In genomic region chr13:23654111-23655110, GRCh38 we compare ENCODE assay signal across 18 cellular contexts.
A peak's percentile ranks its signal among the peaks of the same experiment; 100 is the strongest.
DNase-seq lines count a peak whose midpoint lies in the region; ATAC-seq, FAIRE-seq and TF ChIP-seq lines count a peak whose summit lies in the region.
"Had no signal": no experiment of that assay in that cellular context is flagged by ENCODE, and none has a peak within 500 bp of the region (broad histone marks: within the 10 kb centered on the region; RNA-seq: fewer than 3 reads in every experiment).

No MANE protein-coding gene starts in this region.

- no peak for DNase-seq in stimulated activated naive CD8-positive, alpha-beta T cell treated with anti-CD3 and anti-CD28 coated beads, Interleukin-15, Interleukin-2, amounts not matched to agents 100 U/mL and 50 U/mL, for 24 hours
- DNase-seq in stimulated activated naive CD8-positive, alpha-beta T cell treated with anti-CD3 and anti-CD28 coated beads, Interleukin-15, amount 100 ng/mL, for 72 hours = no peak
- DNase-seq in HepG2 (ENCODE audit: low spot score) (peak; percentile 88), Peyer's patch (no peak), NCI-H446 treated with DMSO at 0.1 percent for 48 hours (lab: John Stamatoyannopoulos, UW) (no peak)
- DNase-seq in stimulated activated naive CD4-positive, alpha-beta T cell (lab: John Stamatoyannopoulos, UW) = no peak
- DNase-seq in activated T-cell treated with anti-CD3 and anti-CD28 coated beads, Interleukin-2, amount 50 U/mL, for 72 hours = no peak
- DNase-seq: activated CD4-positive, alpha-beta T cell treated with anti-CD3 and anti-CD28 coated beads for 36 hours; DND-41; H7; kidney; NCI-H748 treated with DMSO at 0.1 percent for 48 hours; stimulated activated CD4-positive, alpha-beta T cell treated with anti-CD3 and anti-CD28 coated beads, Interleukin-15, amount 100 ng/mL, for 24 hours; stimulated activated CD8-positive, alpha-beta memory T cell treated with anti-CD3 and anti-CD28 coated beads, Interleukin-4, amount 100 ng/mL, for 48 hours had no signal

- H3K36me3 ChIP-seq in HepG2 (replicated peaks in 1 of 2; ENCODE audit: control insufficient read depth in 1 of 2, insufficient read depth in 2 of 2, low read length in 2 of 2) (peaks cover 8 to 10% of the 10 kb centered on the region in 2 experiments), Peyer's patch (no peaks in the 10 kb centered on the region)
- H3K36me3 ChIP-seq: neutrophil had no signal

- no peak; the same call in 1 of the 2 replicates for TF ChIP-seq CTCF in HepG2 (CRISPR knock-in tag; IDR thresholded peaks at IDR 0.05)
- no peak for TF ChIP-seq CTCF in Peyer's patch (IDR thresholded peaks at IDR 0.05)

- no peaks in the 10 kb centered on the region for H3K9me3 Mint-ChIP-seq in stimulated activated naive CD8-positive, alpha-beta T cell treated with anti-CD3 and anti-CD28 coated beads, Interleukin-15, amount 100 ng/mL, for 72 hours
- H3K9me3 Mint-ChIP-seq in activated T-cell treated with anti-CD3 and anti-CD28 coated beads, Interleukin-2, amount 50 U/mL, for 72 hours = no peaks in the 10 kb centered on the region
- H3K9me3 Mint-ChIP-seq: central memory CD8-positive, alpha-beta T cell had no signal

- H3K27me3 ChIP-seq in HepG2 (ENCODE audit: control insufficient read depth in 1 of 2, insufficient read depth in 2 of 2, low read length in 2 of 2) (no peaks in the 10 kb centered on the region), Peyer's patch (no peaks in the 10 kb centered on the region)
- H3K27me3 ChIP-seq: neutrophil had no signal

- peak overlapping the region; percentile 57 for H3K9ac ChIP-seq in HepG2 (ENCODE audit: insufficient read depth, low read depth, low read length)

- H3K4me1 ChIP-seq in HepG2 (ENCODE audit: insufficient read depth, low read length) (peaks cover 79% of the 10 kb centered on the region), Peyer's patch (no peaks in the 10 kb centered on the region)

- no peak for TF ChIP-seq RAD21 in HepG2 (CRISPR knock-in tag; IDR thresholded peaks at IDR 0.05)

- BruUV-seq in HepG2 (replicated peaks; lab: Mats Ljungman, UMichigan) = no TSS peak

- H3K36me3 Mint-ChIP-seq in activated T-cell treated with anti-CD3 and anti-CD28 coated beads, Interleukin-2, amount 50 U/mL, for 72 hours (ENCODE audit: insufficient read depth in 2 of 2) = no peaks in the 10 kb centered on the region

- no peaks in the 10 kb centered on the region for H3K9me3 ChIP-seq in HepG2 (ENCODE audit: low read length)
- no peaks in the 10 kb centered on the region for H3K9me3 ChIP-seq in Peyer's patch
- H3K9me3 ChIP-seq: neutrophil had no signal

- CTCF ChIA-PET in HepG2 (lab: Yijun Ruan, JAX; ENCODE audit: low intra/inter-chr PET ratio, low total read pairs) = no interaction called here

- peak overlapping the region; percentile 77 for H3K27ac ChIP-seq in HepG2 (ENCODE audit: extremely low read length, insufficient read depth, low read length)
- no peak overlapping the region for H3K27ac ChIP-seq in Peyer's patch
- H3K27ac ChIP-seq: neutrophil, SK-N-MC had no signal

- H2AFZ ChIP-seq in HepG2 (ENCODE audit: low read length) = peak overlapping the region; percentile 29

- in situ Hi-C loops in HepG2 (cut with HindIII; ENCODE audit: extremely low pct_ligation_motif_present, low pct_unique_long_range_greater_than_20kb) = no loop called here

- intact Hi-C loops in HepG2 (cut with micrococcal nuclease; ENCODE audit: unreplicated experiment) = loop anchor here (1.0 to 10.0 kb wide), 5 partner anchors 25 to 190 kb away; no protein-coding TSS in a partner anchor

- no peaks in the 10 kb centered on the region for H3K4me1 Mint-ChIP-seq in stimulated activated naive CD8-positive, alpha-beta T cell treated with anti-CD3 and anti-CD28 coated beads, Interleukin-15, amount 100 ng/mL, for 72 hours
- H3K4me1 Mint-ChIP-seq in activated T-cell treated with anti-CD3 and anti-CD28 coated beads, Interleukin-2, amount 50 U/mL, for 72 hours (ENCODE audit: low read depth) = no peaks in the 10 kb centered on the region
- H3K4me1 Mint-ChIP-seq: activated CD4-positive, alpha-beta T cell treated with anti-CD3 and anti-CD28 coated beads for 36 hours; central memory CD8-positive, alpha-beta T cell had no signal

- H3K4me3 Mint-ChIP-seq in stimulated activated naive CD8-positive, alpha-beta T cell treated with anti-CD3 and anti-CD28 coated beads, Interleukin-15, amount 100 ng/mL, for 72 hours = no peak overlapping the region
- no peak overlapping the region for H3K4me3 Mint-ChIP-seq in activated T-cell treated with anti-CD3 and anti-CD28 coated beads, Interleukin-2, amount 50 U/mL, for 72 hours
- H3K4me3 Mint-ChIP-seq: activated CD4-positive, alpha-beta T cell treated with anti-CD3 and anti-CD28 coated beads for 36 hours; central memory CD8-positive, alpha-beta T cell had no signal

- H3K27me3 Mint-ChIP-seq in stimulated activated naive CD8-positive, alpha-beta T cell treated with anti-CD3 and anti-CD28 coated beads, Interleukin-15, amount 100 ng/mL, for 72 hours = peaks cover 27% of the 10 kb centered on the region
- peaks cover 32% of the 10 kb centered on the region for H3K27me3 Mint-ChIP-seq in activated T-cell treated with anti-CD3 and anti-CD28 coated beads, Interleukin-2, amount 50 U/mL, for 72 hours (ENCODE audit: low read depth)

- peak; percentile 19 for ATAC-seq in stimulated activated naive CD8-positive, alpha-beta T cell treated with anti-CD3 and anti-CD28 coated beads, Interleukin-15, Interleukin-2, amounts not matched to agents 100 U/mL and 50 U/mL, for 24 hours
- ATAC-seq in stimulated activated naive CD8-positive, alpha-beta T cell treated with anti-CD3 and anti-CD28 coated beads, Interleukin-15, amount 100 ng/mL, for 72 hours = no peak
- peak; percentile 94 for ATAC-seq in esophagus mucosa
- ATAC-seq in HepG2 = peak; percentile 98
- no peak for ATAC-seq in activated T-cell treated with anti-CD3 and anti-CD28 coated beads, Interleukin-2, amount 50 U/mL, for 72 hours (replicated peaks in 1 of 2)
- ATAC-seq: activated CD4-positive, alpha-beta T cell treated with anti-CD3 and anti-CD28 coated beads for 36 hours had no signal

- peak; percentile 71 for FAIRE-seq in HepG2 (lab: Jason Lieb, UNC)
- FAIRE-seq: kidney had no signal

- H3K4me3 ChIP-seq in HepG2 (replicated peaks in 1 of 3; ENCODE audit: insufficient read depth in 1 of 3, low read depth in 2 of 3, low read length in 3 of 3) (peak overlapping the region; percentile 33 to 67 (median 46); a peak in 5 of 6 replicates), Peyer's patch (no peak overlapping the region)
- H3K4me3 ChIP-seq: SK-N-MC had no signal

- WGBS in HepG2 (ENCODE audit: low lambda C conversion rate) = 2% methylated on average over 7 of the region's 11 CpGs

- POLR2A ChIA-PET in HepG2 (lab: Yijun Ruan, JAX) = interaction anchor here (0.6 to 6.2 kb wide), 25 partner anchors 9 to 124 kb away, joined by 3 to 90 read pairs (median 5); partner anchors contain the start of gene TNFRSF19

- H3K27ac Mint-ChIP-seq in stimulated activated naive CD8-positive, alpha-beta T cell treated with anti-CD3 and anti-CD28 coated beads, Interleukin-15, amount 100 ng/mL, for 72 hours = no peak overlapping the region
- H3K27ac Mint-ChIP-seq in activated T-cell treated with anti-CD3 and anti-CD28 coated beads, Interleukin-2, amount 50 U/mL, for 72 hours = no peak overlapping the region
- H3K27ac Mint-ChIP-seq: activated CD4-positive, alpha-beta T cell treated with anti-CD3 and anti-CD28 coated beads for 36 hours had no signal

- TF ChIP-seq EP300 in HepG2 (IDR thresholded peaks at IDR 0.05; ENCODE audit: low read depth in 2 of 2, low read length in 2 of 2) (peak in 1 of 2 experiments; percentile 74; a peak in 2 of 4 replicates), HepG2 (CRISPR knock-in tag; IDR thresholded peaks at IDR 0.05; ENCODE audit: borderline replicate concordance) (no peak; the same call in 1 of the 2 replicates)

- no peaks in the 10 kb centered on the region for H4K20me1 ChIP-seq in HepG2 (ENCODE audit: insufficient read depth, low read length)

- peak overlapping the region; percentile 77 for H3K4me2 ChIP-seq in HepG2 (ENCODE audit: low read depth, low read length)

- peak; percentile 63 to 77 for TF ChIP-seq POLR2A in HepG2 (IDR thresholded peaks at IDR 0.05; ENCODE audit: insufficient read depth in 1 of 2, low read depth in 2 of 2, low read length in 2 of 2)
- no peak for TF ChIP-seq POLR2A in Peyer's patch (IDR thresholded peaks at IDR 0.05)

- H3K79me2 ChIP-seq in HepG2 (ENCODE audit: insufficient read depth, low read length) = peaks cover 66% of the 10 kb centered on the region

TF ChIP-seq in HepG2, 621 proteins besides CTCF, POLR2A, EP300 and RAD21 (continues in another document):
- no peak for TF ChIP-seq JARID2 (CRISPR knock-in tag; IDR thresholded peaks at IDR 0.05; ENCODE audit: insufficient replicate concordance)
- TF ChIP-seq ERF (CRISPR knock-in tag; IDR thresholded peaks at IDR 0.05) = peak; percentile 52; the same call in 1 of the 2 replicates
- no peak for TF ChIP-seq ATF6 (CRISPR knock-in tag; conservative IDR thresholded peaks at IDR 0.05)
- no peak for TF ChIP-seq ZBTB8A (CRISPR knock-in tag; IDR thresholded peaks at IDR 0.05; ENCODE audit: borderline replicate concordance, low read depth)
- TF ChIP-seq ZNF451 (CRISPR knock-in tag; IDR thresholded peaks at IDR 0.05) = no peak

Comparison
In these comparisons a context has a peak if more than half of its experiments do, and no peak if none do; other contexts are left out.
1. ATAC-seq: peak in stimulated activated naive CD8-positive, alpha-beta T cell treated with anti-CD3 and anti-CD28 coated beads, Interleukin-15, Interleukin-2, amounts not matched to agents 100 U/mL and 50 U/mL, for 24 hours (single experiment), esophagus mucosa (single experiment) and HepG2 (single experiment); none in stimulated activated naive CD8-positive, alpha-beta T cell treated with anti-CD3 and anti-CD28 coated beads, Interleukin-15, amount 100 ng/mL, for 72 hours (single experiment) and activated T-cell treated with anti-CD3 and anti-CD28 coated beads, Interleukin-2, amount 50 U/mL, for 72 hours (0 of 2).
2. H3K4me3 ChIP-seq: peak in HepG2 (3 of 3); none in Peyer's patch (0 of 4).
3. POLR2A ChIP-seq: peak in HepG2 (2 of 2); none in Peyer's patch (0 of 2).